5 cellular contexts compared by ENCODE assay signal in the genomic region with DNA sequence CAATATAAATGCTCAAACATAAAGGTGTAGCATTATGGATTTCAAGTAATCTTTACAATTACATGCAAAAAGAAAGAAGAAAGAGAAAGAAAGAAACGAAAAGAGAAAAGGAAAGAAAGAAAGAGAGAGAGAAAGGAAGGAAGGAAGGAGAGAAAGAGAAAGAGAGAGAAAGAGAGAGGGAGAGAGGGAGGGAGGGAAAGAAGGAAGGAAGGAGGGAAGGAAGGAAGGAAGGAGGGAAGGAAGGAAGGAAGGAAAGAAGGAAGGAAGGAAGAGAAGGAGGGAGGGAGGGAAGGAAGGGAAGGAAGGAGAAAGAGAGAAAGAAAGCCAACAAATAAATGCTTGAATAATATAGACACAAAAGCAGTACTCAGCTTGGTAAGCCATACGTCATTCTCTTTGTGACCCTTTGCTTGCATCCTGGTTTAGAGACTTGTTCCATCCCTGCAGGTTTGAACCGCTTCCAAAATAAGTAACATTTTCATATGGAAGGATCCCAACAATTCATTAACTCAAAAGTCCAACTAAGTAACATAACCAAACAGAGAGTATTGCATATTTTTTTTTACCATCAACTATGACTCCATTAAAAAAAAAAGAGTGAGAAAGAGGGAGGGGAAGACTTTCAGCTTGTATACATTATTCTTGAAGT.
"Had no signal": no experiment of that assay in that cellular context is flagged by ENCODE, and none has a peak within 500 bp of the region (broad histone marks: within the 10 kb centered on the region; RNA-seq: fewer than 3 reads in every experiment).

No MANE protein-coding gene starts in this region.

- H3K9me3 Mint-ChIP-seq: GM23338, H9, IgD-negative memory B cell had no signal

- DNase-seq: H9, HCEC 1CT, KBM-7 had no signal

- H3K4me1 Mint-ChIP-seq: GM23338, H9, IgD-negative memory B cell had no signal

- H3K27me3 Mint-ChIP-seq: IgD-negative memory B cell had no signal

- H3K27ac Mint-ChIP-seq: GM23338, H9 had no signal

- H3K4me3 Mint-ChIP-seq: GM23338, H9, IgD-negative memory B cell had no signal

- H3K4me2 ChIP-seq: GM23338 had no signal

- ATAC-seq: GM23338 had no signal

- H3K4me3 ChIP-seq: GM23338 had no signal

- H2AFZ ChIP-seq: GM23338 had no signal
